Comparison of ENCODE assay signal across 8 cellular contexts in genomic region chrX:148443216-148443615, GRCh38. TPM values are rescaled to one million over a fixed set of nuclear protein-coding genes. Genes with fewer than 3 reads are reported as not detected.
"Had no signal": no experiment of that assay in that cellular context is flagged by ENCODE, and none has a peak within 500 bp of the region (broad histone marks: within the 10 kb centered on the region; RNA-seq: fewer than 3 reads in every experiment).

No MANE protein-coding gene starts in this region.

- H3K36me3 Mint-ChIP-seq: IgD-negative memory B cell had no signal

- DNase-seq: H9, HCEC 1CT, HFFc6 had no signal

- H3K9me3 Mint-ChIP-seq: GM23338, IgD-negative memory B cell had no signal

- H3K27ac ChIP-seq: HL-60 had no signal

- H3K4me3 ChIP-seq: GM23338, K562 had no signal

- H2AFZ ChIP-seq: GM23338 had no signal

- H3K4me3 Mint-ChIP-seq: GM23338, H9, HFFc6, IgD-negative memory B cell had no signal

- H3K27ac Mint-ChIP-seq: GM23338, H9, HFFc6 had no signal

- ATAC-seq: GM23338, HepG2, K562 had no signal

RNA-seq across cellular contexts. Expression of gene AFF2, which starts 57.2 kb away (rescaled TPM):
- total RNA-seq: HepG2, HFFc6 had no signal
